Comparison of ENCODE assay signal across 12 cellular contexts in the genomic region with DNA sequence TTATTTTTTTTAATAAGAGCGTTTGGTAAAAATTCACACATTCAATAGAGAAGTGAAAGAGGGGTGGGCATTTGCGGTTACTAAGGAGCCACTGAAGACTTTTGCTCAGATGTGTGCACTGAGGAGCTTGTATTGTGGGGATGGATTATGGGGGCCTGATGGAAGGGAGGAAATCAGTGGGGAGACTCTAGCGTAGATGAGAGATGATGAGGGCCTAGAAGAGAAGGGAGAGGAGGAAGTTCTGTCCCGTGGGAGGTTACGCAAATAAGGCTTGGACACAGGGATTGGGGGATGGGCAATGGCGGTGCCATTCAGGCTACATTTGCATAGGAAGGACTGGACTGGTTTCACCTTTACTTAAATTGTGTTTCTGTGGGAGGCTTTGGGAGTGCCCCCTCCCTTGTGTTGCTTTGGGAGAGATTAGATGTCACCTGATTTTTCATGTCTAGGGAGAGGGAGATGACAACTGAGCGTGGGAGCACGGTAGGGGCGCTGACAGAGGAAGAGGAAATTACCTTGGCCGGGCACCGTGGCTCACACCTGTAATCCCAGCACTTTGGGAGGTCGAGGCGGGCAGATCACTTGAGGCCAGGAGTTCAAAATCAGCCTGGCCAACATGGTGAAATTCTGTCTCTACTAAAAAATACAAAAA. TPM values are rescaled to one million over a fixed set of nuclear protein-coding genes. Genes with fewer than 3 reads are reported as not detected.
DNase-seq lines count a peak whose midpoint lies in the region; ATAC-seq and TF ChIP-seq lines count a peak whose summit lies in the region.
"Had no signal": no experiment of that assay in that cellular context is flagged by ENCODE, and none has a peak within 500 bp of the region (broad histone marks: within the 10 kb centered on the region; RNA-seq: fewer than 3 reads in every experiment).

No MANE protein-coding gene starts in this region.

- TF ChIP-seq CTCF in sigmoid colon (IDR thresholded peaks at IDR 0.05): no peak
- TF ChIP-seq CTCF in activated CD8-positive, alpha-beta T cell treated with anti-CD3 and anti-CD28 coated beads for 36 hours (IDR thresholded peaks at IDR 0.05): no peak

- CTCF ChIA-PET in activated CD8-positive, alpha-beta T cell treated with anti-CD3 and anti-CD28 coated beads for 36 hours (lab: Charles Lee): interaction anchor here (2.6 kb wide), 1 partner anchor 22 kb away, joined by 11 read pairs; no protein-coding TSS in a partner anchor

- H3K27ac ChIP-seq in sigmoid colon: no peak overlapping the region
- H3K27ac ChIP-seq: 22Rv1 had no signal

- H3K36me3 ChIP-seq in sigmoid colon: no peaks in the 10 kb centered on the region

- H3K27me3 Mint-ChIP-seq in activated CD8-positive, alpha-beta T cell treated with anti-CD3 and anti-CD28 coated beads for 36 hours: peaks cover 4% of the 10 kb centered on the region

- 24 to 35% methylated on average over 13 of the region's 13 CpGs for WGBS in sigmoid colon, 2 donors

- peaks cover 16% of the 10 kb centered on the region for H3K4me1 Mint-ChIP-seq in activated CD8-positive, alpha-beta T cell treated with anti-CD3 and anti-CD28 coated beads for 36 hours (ENCODE audit: low read depth)

- H3K9me3 Mint-ChIP-seq in activated CD8-positive, alpha-beta T cell treated with anti-CD3 and anti-CD28 coated beads for 36 hours: no peaks in the 10 kb centered on the region
- H3K9me3 Mint-ChIP-seq: activated naive CD4-positive, alpha-beta T cell treated with anti-CD3 and anti-CD28 coated beads, Interleukin-2, amount 50 U/mL, for 24 hours; T-helper 2 cell treated with Interferon-gamma antibody and Interleukin-4, amounts not matched to agents 5 μg/mL and 100 μg/mL, for 36 hours had no signal

- no peak for TF ChIP-seq EP300 in sigmoid colon (IDR thresholded peaks at IDR 0.05)

- POLR2A ChIA-PET in activated CD8-positive, alpha-beta T cell treated with anti-CD3 and anti-CD28 coated beads for 36 hours (lab: Charles Lee): no interaction called here

- H3K27ac Mint-ChIP-seq in activated CD8-positive, alpha-beta T cell treated with anti-CD3 and anti-CD28 coated beads for 36 hours: no peak overlapping the region
- H3K27ac Mint-ChIP-seq: activated naive CD4-positive, alpha-beta T cell treated with anti-CD3 and anti-CD28 coated beads, Interleukin-2, amount 50 U/mL, for 24 hours; T-helper 2 cell treated with Interferon-gamma antibody and Interleukin-4, amounts not matched to agents 5 μg/mL and 100 μg/mL, for 36 hours had no signal

- H3K4me3 ChIP-seq in sigmoid colon: no peak overlapping the region

- H3K4me1 ChIP-seq in sigmoid colon: peaks cover 0 to 11% (median 8%) of the 10 kb centered on the region in 4 donors

- H3K9me3 ChIP-seq in sigmoid colon: no peaks in the 10 kb centered on the region

- intact Hi-C loops in head of caudate nucleus (cut with DNase I): no loop called here
- intact Hi-C loops in sigmoid colon (cut with DNase I): loop anchor here (2.0 to 5.0 kb wide), 2 partner anchors 102 to 214 kb away; no protein-coding TSS in a partner anchor
- intact Hi-C loops in activated CD8-positive, alpha-beta T cell treated with anti-CD3 and anti-CD28 coated beads for 36 hours (cut with micrococcal nuclease): no loop called here

- no peaks in the 10 kb centered on the region for H3K36me3 Mint-ChIP-seq in activated CD8-positive, alpha-beta T cell treated with anti-CD3 and anti-CD28 coated beads for 36 hours (ENCODE audit: low read depth)
- H3K36me3 Mint-ChIP-seq: activated naive CD4-positive, alpha-beta T cell treated with anti-CD3 and anti-CD28 coated beads, Interleukin-2, amount 50 U/mL, for 24 hours had no signal

- no peak overlapping the region for H3K4me3 Mint-ChIP-seq in activated CD8-positive, alpha-beta T cell treated with anti-CD3 and anti-CD28 coated beads for 36 hours
- H3K4me3 Mint-ChIP-seq: T-helper 2 cell treated with Interferon-gamma antibody and Interleukin-4, amounts not matched to agents 5 μg/mL and 100 μg/mL, for 36 hours had no signal

- DNase-seq in DMS53 (lab: John Stamatoyannopoulos, UW) (peak; percentile 46), DMS53 treated with DMSO at 0.1 percent for 48 hours (lab: John Stamatoyannopoulos, UW; ENCODE audit: unreplicated experiment) (no peak), NOMO-1 treated with dmso at 0.1 percent for 144 hours (lab: John Stamatoyannopoulos, UW; ENCODE audit: unreplicated experiment) (peak; percentile 81), head of caudate nucleus (peak in 22 of 42 donors; percentile 9 to 59 (median 30)), sigmoid colon (peak; percentile 70)
- DNase-seq in activated CD8-positive, alpha-beta T cell treated with anti-CD3 and anti-CD28 coated beads for 36 hours: no peak
- DNase-seq: mesenchymal stem cell had no signal

- no peak for TF ChIP-seq POLR2A in sigmoid colon (IDR thresholded peaks at IDR 0.05)

- no peaks in the 10 kb centered on the region for H3K27me3 ChIP-seq in sigmoid colon

- ATAC-seq in GM18498 (IDR thresholded peaks at IDR 0.05; ENCODE audit: unreplicated experiment) (no peak), GM21526 (IDR thresholded peaks at IDR 0.05; ENCODE audit: low FRiP score, unreplicated experiment) (no peak)
- ATAC-seq in activated CD8-positive, alpha-beta T cell treated with anti-CD3 and anti-CD28 coated beads for 36 hours: no peak

RNA-seq across cellular contexts. Expression of a gene that starts 2.2 kb away (rescaled TPM):
- 10 to 100 TPM in 1 of 4 donors, 1 to 10 TPM in 3; 7.2 to 11.9 (median 8.6) TPM for total RNA-seq in sigmoid colon
- polyA plus RNA-seq in sigmoid colon: 1 to 10 TPM; 1.2 to 4.6 (median 1.4) TPM
- total RNA-seq in activated CD8-positive, alpha-beta T cell treated with anti-CD3 and anti-CD28 coated beads for 36 hours: 1 to 10 TPM; 5.2 to 5.6 TPM

RNA-seq across cellular contexts. Expression of a gene that starts 31.0 kb away (rescaled TPM):
- 1 to 10 TPM in 1 of 4 donors, not detected in 3; 3.3 TPM for total RNA-seq in sigmoid colon
- 1 to 10 TPM in 2 of 3 donors, not detected in 1; 1.8 to 3.0 TPM for polyA plus RNA-seq in sigmoid colon
- total RNA-seq in activated CD8-positive, alpha-beta T cell treated with anti-CD3 and anti-CD28 coated beads for 36 hours: not detected

Comparison
In these comparisons a context has a peak if more than half of its experiments do, and no peak if none do; other contexts are left out.
1. DNase-seq: peak in DMS53 (single experiment), NOMO-1 treated with dmso at 0.1 percent for 144 hours (single experiment), head of caudate nucleus (22 of 42) and sigmoid colon (single experiment); none in DMS53 treated with DMSO at 0.1 percent for 48 hours (single experiment) and activated CD8-positive, alpha-beta T cell treated with anti-CD3 and anti-CD28 coated beads for 36 hours (single experiment).